In the genomic region with DNA sequence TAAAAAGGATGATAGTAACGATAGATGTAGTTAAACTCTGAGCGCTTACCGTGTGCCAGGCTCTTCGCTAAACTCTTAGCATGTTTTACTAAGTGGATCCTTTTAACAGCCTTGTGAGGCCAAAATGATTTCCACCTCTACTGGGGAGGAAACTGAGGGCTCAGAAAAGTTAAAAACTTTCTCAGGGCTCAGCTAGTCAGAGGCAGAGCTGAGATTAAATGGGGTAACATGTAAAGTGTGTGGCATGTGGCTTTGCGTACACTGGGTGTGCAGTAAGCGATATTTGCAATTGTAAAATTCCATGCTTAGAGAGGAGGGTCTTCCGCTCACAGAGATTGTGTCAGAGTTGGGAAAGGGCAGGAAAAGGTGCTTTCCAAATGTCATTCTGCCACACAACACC, we compare ENCODE assay signal across 8 cellular contexts. TPM values are rescaled to one million over a fixed set of nuclear protein-coding genes. Genes with fewer than 3 reads are reported as not detected.
DNase-seq lines count a peak whose midpoint lies in the region; ATAC-seq and TF ChIP-seq lines count a peak whose summit lies in the region.
"Had no signal": no experiment of that assay in that cellular context is flagged by ENCODE, and none has a peak within 500 bp of the region (broad histone marks: within the 10 kb centered on the region; RNA-seq: fewer than 3 reads in every experiment).

No MANE protein-coding gene starts in this region.

- H3K27ac ChIP-seq in iPS DF 6.9 (ENCODE audit: low read length), result no peak overlapping the region

- peaks cover 12% of the 10 kb centered on the region for H3K36me3 Mint-ChIP-seq in HFFc6 (ENCODE audit: low read depth)
- H3K36me3 Mint-ChIP-seq in activated B cell treated with CpG ODN at 0.5 μM for 24 hours (ENCODE audit: low read depth), result peaks cover 65% of the 10 kb centered on the region
- peaks cover 87% of the 10 kb centered on the region for H3K36me3 Mint-ChIP-seq in stimulated activated effector memory CD8-positive, alpha-beta T cell treated with anti-CD3 and anti-CD28 coated beads, Interleukin-12 subunit alpha, Interleukin-12 subunit beta, amount 100 ng/mL, for 72 hours

- peak overlapping the region; percentile 6; the same call in 1 of the 2 replicates for H3K4me3 ChIP-seq in iPS DF 6.9 (ENCODE audit: low read length)

- H3K9me3 ChIP-seq in iPS DF 6.9 (ENCODE audit: control insufficient read depth, insufficient read depth, low read length), result no peaks in the 10 kb centered on the region

- H3K4me3 Mint-ChIP-seq in HFFc6 (peak overlapping the region; percentile 97), activated B cell treated with CpG ODN at 0.5 μM for 24 hours (peak overlapping the region; percentile 95)
- peak overlapping the region; percentile 90 for H3K4me3 Mint-ChIP-seq in stimulated activated effector memory CD8-positive, alpha-beta T cell treated with anti-CD3 and anti-CD28 coated beads, Interleukin-12 subunit alpha, Interleukin-12 subunit beta, amount 100 ng/mL, for 72 hours

- H3K27ac Mint-ChIP-seq in HFFc6 (peak overlapping the region; percentile 100), activated B cell treated with CpG ODN at 0.5 μM for 24 hours (peak overlapping the region; percentile 98)
- peak overlapping the region; percentile 100 for H3K27ac Mint-ChIP-seq in stimulated activated effector memory CD8-positive, alpha-beta T cell treated with anti-CD3 and anti-CD28 coated beads, Interleukin-12 subunit alpha, Interleukin-12 subunit beta, amount 100 ng/mL, for 72 hours

- peaks cover 8% of the 10 kb centered on the region for H3K27me3 Mint-ChIP-seq in HFFc6 (ENCODE audit: insufficient read depth)
- no peaks in the 10 kb centered on the region for H3K27me3 Mint-ChIP-seq in activated B cell treated with CpG ODN at 0.5 μM for 24 hours

- H3K4me1 Mint-ChIP-seq in HFFc6 (ENCODE audit: low read depth), result peaks cover 35% of the 10 kb centered on the region
- H3K4me1 Mint-ChIP-seq in activated B cell treated with CpG ODN at 0.5 μM for 24 hours, result peaks cover 51% of the 10 kb centered on the region
- peaks cover 54% of the 10 kb centered on the region for H3K4me1 Mint-ChIP-seq in stimulated activated effector memory CD8-positive, alpha-beta T cell treated with anti-CD3 and anti-CD28 coated beads, Interleukin-12 subunit alpha, Interleukin-12 subunit beta, amount 100 ng/mL, for 72 hours

- CTCF ChIA-PET in activated B cell treated with CpG ODN at 0.5 μM for 24 hours (lab: Charles Lee), result interaction anchor here (0.9 to 1.3 kb wide), 3 partner anchors 15 to 153 kb away, joined by 3 to 7 read pairs (median 4); no protein-coding TSS in a partner anchor

- no CpG with 5 or more reads among the region's 7 CpGs for WGBS in iPS DF 6.9 (ENCODE audit: insufficient coverage, insufficient read length)

- intact Hi-C loops in activated B cell treated with CpG ODN at 0.5 μM for 24 hours (cut with micrococcal nuclease), result no loop called here
- intact Hi-C loops in left colon (cut with DNase I, micrococcal nuclease), result no loop called here

- TF ChIP-seq CTCF in HFFc6 (IDR thresholded peaks at IDR 0.05) (no peak), activated B cell treated with CpG ODN at 0.5 μM for 24 hours (IDR thresholded peaks at IDR 0.05) (no peak)

- DNase-seq in HFFc6 (no peak), activated B cell treated with CpG ODN at 0.5 μM for 24 hours (no peak), iPS DF 6.9 (ENCODE audit: low read depth, low spot score) (no peak), left colon (no peak)
- no peak for DNase-seq in stimulated activated effector memory CD8-positive, alpha-beta T cell treated with anti-CD3 and anti-CD28 coated beads, Interleukin-12 subunit alpha, Interleukin-12 subunit beta, amount 100 ng/mL, for 72 hours (ENCODE audit: low spot score in 2 of 2)
- DNase-seq: foreskin melanocyte had no signal

- POLR2A ChIA-PET in activated B cell treated with CpG ODN at 0.5 μM for 24 hours (lab: Charles Lee), result interaction anchor here (0.6 to 1.8 kb wide), 5 partner anchors 11 to 57 kb away, joined by 3 to 5 read pairs (median 3); partner anchors contain the start of genes FIZ1 and ZNF524

- ATAC-seq in activated B cell treated with CpG ODN at 0.5 μM for 24 hours (ENCODE audit: low read depth) (no peak), HG02759 (IDR thresholded peaks at IDR 0.05; ENCODE audit: unreplicated experiment) (no peak), left colon (no peak)
- ATAC-seq in stimulated activated effector memory CD8-positive, alpha-beta T cell treated with anti-CD3 and anti-CD28 coated beads, Interleukin-12 subunit alpha, Interleukin-12 subunit beta, amount 100 ng/mL, for 72 hours, result no peak
- no peak for ATAC-seq in activated CD4-positive, CD25-positive, alpha-beta regulatory T cell treated with anti-CD3 and anti-CD28 coated beads, Interleukin-2, amount 50 U/mL, for 24 hours

- no peaks in the 10 kb centered on the region for H3K9me3 Mint-ChIP-seq in HFFc6
- H3K9me3 Mint-ChIP-seq in activated B cell treated with CpG ODN at 0.5 μM for 24 hours, result no peaks in the 10 kb centered on the region
- no peaks in the 10 kb centered on the region for H3K9me3 Mint-ChIP-seq in stimulated activated effector memory CD8-positive, alpha-beta T cell treated with anti-CD3 and anti-CD28 coated beads, Interleukin-12 subunit alpha, Interleukin-12 subunit beta, amount 100 ng/mL, for 72 hours

- H3K4me1 ChIP-seq in iPS DF 6.9 (ENCODE audit: control insufficient read depth, insufficient read depth, low read length), result peaks cover 1% of the 10 kb centered on the region; the same call in 1 of the 2 replicates

- peaks cover 18% of the 10 kb centered on the region for H3K36me3 ChIP-seq in iPS DF 6.9 (ENCODE audit: control insufficient read depth, insufficient read depth, low read length)

- H3K27me3 ChIP-seq in iPS DF 6.9 (ENCODE audit: control insufficient read depth, insufficient read depth, low read length), result no peaks in the 10 kb centered on the region

RNA-seq across cellular contexts. Expression of gene U2AF2, which starts 1.7 kb away (rescaled TPM):
- total RNA-seq in HFFc6 (2021; fragmentation: NEBNext Ultra II Directional; extraction: Animal tissue kit (Norgen Biotek cat#: 25700)), result 100 to 1,000 TPM; 212 to 241 (median 226) TPM
- total RNA-seq in activated B cell treated with CpG ODN at 0.5 μM for 24 hours (256 and 273 TPM in 2 replicates), left colon (100 to 1,000 TPM; 142 to 167 TPM)

RNA-seq across cellular contexts. Expression of gene CCDC106, which starts 8.5 kb away (rescaled TPM):
- total RNA-seq in HFFc6 (2021; fragmentation: NEBNext Ultra II Directional; extraction: Animal tissue kit (Norgen Biotek cat#: 25700)), result 10 to 100 TPM; 12.9 to 17.4 (median 14.0) TPM
- total RNA-seq in activated B cell treated with CpG ODN at 0.5 μM for 24 hours (14.0 and 14.4 TPM in 2 replicates), left colon (1 to 10 TPM; 6.2 to 6.7 TPM)

RNA-seq across cellular contexts. Expression of gene ZNF581, which starts 13.1 kb away (rescaled TPM):
- 10 to 100 TPM; 20.1 to 25.8 (median 21.9) TPM for total RNA-seq in HFFc6 (2021; fragmentation: NEBNext Ultra II Directional; extraction: Animal tissue kit (Norgen Biotek cat#: 25700))
- total RNA-seq in activated B cell treated with CpG ODN at 0.5 μM for 24 hours, result 42.7 and 46.5 TPM in 2 replicates
- total RNA-seq in left colon, result 10 to 100 TPM; 15.2 to 18.7 TPM

RNA-seq across cellular contexts. Expression of gene ZNF580, which starts 15.8 kb away (rescaled TPM):
- 10 to 100 TPM; 51.0 to 60.5 (median 57.7) TPM for total RNA-seq in HFFc6 (2021; fragmentation: NEBNext Ultra II Directional; extraction: Animal tissue kit (Norgen Biotek cat#: 25700))
- total RNA-seq in activated B cell treated with CpG ODN at 0.5 μM for 24 hours (55.0 and 81.2 TPM in 2 replicates), left colon (10 to 100 TPM; 22.5 to 23.3 TPM)

RNA-seq across cellular contexts. Expression of gene EPN1, which starts 18.5 kb away (rescaled TPM):
- total RNA-seq in HFFc6 (2021; fragmentation: NEBNext Ultra II Directional; extraction: Animal tissue kit (Norgen Biotek cat#: 25700)), result 100 to 1,000 TPM; 176 to 191 (median 185) TPM
- 56.6 and 65.2 TPM in 2 replicates for total RNA-seq in activated B cell treated with CpG ODN at 0.5 μM for 24 hours
- total RNA-seq in left colon, result 100 to 1,000 TPM; 235 to 239 TPM
